In the genomic region with DNA sequence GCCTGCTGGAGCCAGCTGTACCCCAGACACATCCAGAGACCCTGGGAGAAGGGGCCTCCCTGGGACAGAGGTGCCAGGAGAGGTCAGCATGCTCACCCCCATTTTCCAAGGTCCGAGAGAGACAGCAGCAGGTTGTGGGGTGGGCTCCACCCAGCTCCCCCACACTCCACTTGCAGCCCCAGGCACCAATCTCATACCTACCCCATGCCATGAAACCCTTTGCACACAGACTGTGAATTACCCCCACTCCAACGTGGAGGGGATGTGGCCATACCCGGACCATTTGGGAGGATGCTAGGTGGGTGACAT, we compare ENCODE assay signal across 1 cellular context.
TF ChIP-seq lines count a peak whose summit lies in the region.

No MANE protein-coding gene starts in this region.

TF ChIP-seq in H1, 55 proteins besides CTCF, POLR2A, EP300 and RAD21:
- TF ChIP-seq YY1 (IDR thresholded peaks at IDR 0.05; ENCODE audit: low read depth, low read length) = no peak
